ENCODE assay signal across 1 cellular context in genomic region chr1:206507395-206508129, GRCh38.
TF ChIP-seq lines count a peak whose summit lies in the region.

Gene RASSF5 (plus strand): TSS chr1:206507531. CDS start chr1:206507603, 72 bp downstream.

TF ChIP-seq in HCT116, 20 proteins besides CTCF, POLR2A, EP300 and RAD21 (continued from another document):
- no peak for TF ChIP-seq REST (IDR thresholded peaks at IDR 0.05; ENCODE audit: low read depth)
- no peak for TF ChIP-seq SRF (IDR thresholded peaks at IDR 0.05; ENCODE audit: low read depth)
- peak; percentile 79 for TF ChIP-seq POLR2AphosphoS5 (IDR thresholded peaks at IDR 0.05; ENCODE audit: low read depth, low read length)
- TF ChIP-seq EZH2phosphoT487 (IDR thresholded peaks at IDR 0.05; ENCODE audit: borderline replicate concordance), result no peak
- TF ChIP-seq SIN3A (IDR thresholded peaks at IDR 0.05; ENCODE audit: low read depth), result no peak
- peak; percentile 48; the same call in 1 of the 2 replicates for TF ChIP-seq EGR1 (IDR thresholded peaks at IDR 0.05; ENCODE audit: low read depth)
- no peak for TF ChIP-seq JUND (IDR thresholded peaks at IDR 0.05)
